1 cellular context compared by ENCODE assay signal in the genomic region with DNA sequence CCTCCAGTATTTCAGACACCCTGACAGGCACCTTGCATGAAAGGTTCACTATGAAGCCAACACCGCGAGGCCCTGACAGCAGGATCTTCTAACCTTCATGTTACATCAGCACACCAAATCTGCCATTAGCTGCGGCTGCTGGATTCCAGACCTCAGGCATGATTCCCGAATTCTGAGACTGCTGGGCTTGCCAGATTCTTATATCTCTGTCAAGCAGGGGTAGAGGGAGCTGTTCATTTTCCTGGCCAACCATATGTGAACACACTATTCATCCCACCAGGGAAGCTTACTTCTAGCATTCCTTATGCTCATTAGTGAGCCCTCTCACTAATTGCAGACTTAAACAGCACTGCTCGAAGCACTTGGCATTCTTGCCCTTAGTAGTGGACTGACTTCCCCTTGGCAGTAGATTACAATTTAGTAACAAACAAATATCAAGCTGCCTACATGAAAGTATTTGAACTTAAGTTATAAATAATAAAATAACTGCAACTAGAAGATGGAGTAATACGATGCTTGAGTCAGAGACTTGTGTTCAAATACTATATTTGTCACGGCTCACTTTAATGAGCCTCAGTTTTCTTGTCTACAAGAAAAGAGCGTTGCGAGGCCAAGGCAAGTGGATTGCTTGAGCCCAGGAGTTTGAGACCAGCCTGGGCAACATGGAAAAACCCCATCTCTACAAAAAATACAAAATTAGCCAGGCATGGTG.
TF ChIP-seq lines count a peak whose summit lies in the region.

No MANE protein-coding gene starts in this region.

TF ChIP-seq in GM23338, 12 proteins besides CTCF, POLR2A, EP300 and RAD21 (continued from another document):
- TF ChIP-seq ZNF462 (CRISPR knock-in tag; IDR thresholded peaks at IDR 0.05) (no peak), STAT1 (IDR thresholded peaks at IDR 0.05; ENCODE audit: unreplicated experiment) (no peak), ZNF331 (CRISPR knock-in tag; IDR thresholded peaks at IDR 0.05; ENCODE audit: low read depth) (no peak), ZNF114 (CRISPR knock-in tag; IDR thresholded peaks at IDR 0.05) (no peak), POLR2AphosphoS5 (IDR thresholded peaks at IDR 0.05; ENCODE audit: low read depth) (no peak), NANOG (IDR thresholded peaks at IDR 0.05; ENCODE audit: borderline replicate concordance) (no peak), REST (IDR thresholded peaks at IDR 0.05; ENCODE audit: unreplicated experiment) (no peak), EZH2 (IDR thresholded peaks at IDR 0.05; ENCODE audit: low read depth, unreplicated experiment) (no peak)
- TF ChIP-seq, protein P1, sequence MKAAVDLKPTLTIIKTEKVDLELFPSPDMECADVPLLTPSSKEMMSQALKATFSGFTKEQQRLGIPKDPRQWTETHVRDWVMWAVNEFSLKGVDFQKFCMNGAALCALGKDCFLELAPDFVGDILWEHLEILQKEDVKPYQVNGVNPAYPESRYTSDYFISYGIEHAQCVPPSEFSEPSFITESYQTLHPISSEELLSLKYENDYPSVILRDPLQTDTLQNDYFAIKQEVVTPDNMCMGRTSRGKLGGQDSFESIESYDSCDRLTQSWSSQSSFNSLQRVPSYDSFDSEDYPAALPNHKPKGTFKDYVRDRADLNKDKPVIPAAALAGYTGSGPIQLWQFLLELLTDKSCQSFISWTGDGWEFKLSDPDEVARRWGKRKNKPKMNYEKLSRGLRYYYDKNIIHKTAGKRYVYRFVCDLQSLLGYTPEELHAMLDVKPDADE (IDR thresholded peaks at IDR 0.05): no peak
